Comparison of ENCODE assay signal across 13 cellular contexts in the genomic region with DNA sequence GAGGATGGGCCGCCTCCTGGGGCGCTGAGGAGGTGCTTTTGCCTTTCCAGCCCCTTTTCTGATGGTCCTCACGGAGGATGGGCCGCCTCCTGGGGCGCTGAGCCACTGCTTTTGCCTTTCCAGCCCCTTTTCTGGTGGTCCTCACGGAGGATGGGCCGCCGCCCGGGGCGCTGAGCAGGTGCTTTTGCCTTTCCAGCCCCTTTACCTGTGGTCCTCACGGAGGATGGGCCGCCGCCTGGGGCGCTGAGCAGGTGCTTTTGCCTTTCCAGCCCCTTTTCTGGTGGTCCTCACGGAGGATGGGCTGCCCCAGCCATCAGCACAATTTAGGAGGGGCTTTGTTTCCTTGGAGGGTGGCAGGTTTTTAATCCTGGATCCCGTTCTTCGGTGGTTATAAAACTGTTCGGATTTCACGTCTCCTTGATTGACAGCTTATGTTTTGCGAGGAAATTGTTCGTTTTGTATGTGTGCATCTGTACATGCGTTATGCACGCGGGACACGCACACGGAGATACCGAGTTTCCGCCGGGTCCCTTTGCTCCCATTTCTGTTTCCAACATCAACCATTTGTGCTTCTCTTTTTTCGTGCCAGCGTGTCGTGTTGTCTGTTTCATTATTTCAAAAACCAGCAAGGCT. TPM values are rescaled to one million over a fixed set of nuclear protein-coding genes. Genes with fewer than 3 reads are reported as not detected.
DNase-seq lines count a peak whose midpoint lies in the region; ATAC-seq and TF ChIP-seq lines count a peak whose summit lies in the region.
"Had no signal": no experiment of that assay in that cellular context is flagged by ENCODE, and none has a peak within 500 bp of the region (broad histone marks: within the 10 kb centered on the region; RNA-seq: fewer than 3 reads in every experiment).

No MANE protein-coding gene starts in this region.

- H3K36me3 Mint-ChIP-seq in activated CD8-positive, alpha-beta memory T cell treated with anti-CD3 and anti-CD28 coated beads, Interleukin-2, amount 10 ng/mL, durations not matched to agents 7 days and 5 days, result no peaks in the 10 kb centered on the region
- H3K36me3 Mint-ChIP-seq in nephron progenitor cell (ENCODE audit: low read depth), result no peaks in the 10 kb centered on the region

- no peaks in the 10 kb centered on the region for H3K9me3 ChIP-seq in HAP-1

- TF ChIP-seq CTCF in nephron progenitor cell (IDR thresholded peaks at IDR 0.05), result no peak

- DNase-seq in activated CD8-positive, alpha-beta memory T cell treated with anti-CD3 and anti-CD28 coated beads, Interleukin-2, amount 50 U/mL, for 48 hours, result peak; percentile 34
- no peak for DNase-seq in activated CD8-positive, alpha-beta memory T cell treated with anti-CD3 and anti-CD28 coated beads, Interleukin-2, amount 10 ng/mL, durations not matched to agents 7 days and 5 days
- DNase-seq in epidermal melanocyte (ENCODE audit: insufficient read length, low spot score), result peak; percentile 10
- DNase-seq in nephron progenitor cell, result no peak
- peak; percentile 14 for DNase-seq in ureter (ENCODE audit: low spot score)
- DNase-seq in SIG-M5 treated with dmso at 0.1 percent for 504 hours (lab: John Stamatoyannopoulos, UW; ENCODE audit: unreplicated experiment), result no peak
- DNase-seq in HAP-1 (ENCODE audit: low spot score in 2 of 2), result no peak
- DNase-seq: ACHN; C1 segment of cervical spinal cord; CD4-positive, alpha-beta T cell; DMS79 had no signal

- no peak overlapping the region for H3K4me3 Mint-ChIP-seq in activated CD8-positive, alpha-beta memory T cell treated with anti-CD3 and anti-CD28 coated beads, Interleukin-2, amount 10 ng/mL, durations not matched to agents 7 days and 5 days
- H3K4me3 Mint-ChIP-seq in nephron progenitor cell, result no peak overlapping the region
- H3K4me3 Mint-ChIP-seq: CD4-positive, alpha-beta T cell had no signal

- ATAC-seq in activated CD8-positive, alpha-beta memory T cell treated with anti-CD3 and anti-CD28 coated beads, Interleukin-2, amount 10 ng/mL, durations not matched to agents 7 days and 5 days, result no peak
- no peak for ATAC-seq in GM21576 (IDR thresholded peaks at IDR 0.05; ENCODE audit: unreplicated experiment)
- ATAC-seq: GM12878 had no signal

- CTCF ChIA-PET in activated CD8-positive, alpha-beta memory T cell treated with anti-CD3 and anti-CD28 coated beads, Interleukin-2, amount 10 ng/mL, durations not matched to agents 7 days and 5 days (lab: Charles Lee), result no interaction called here

- H3K4me3 ChIP-seq in HAP-1, result no peak overlapping the region
- H3K4me3 ChIP-seq: GM12878 had no signal

- no peak overlapping the region for H3K27ac Mint-ChIP-seq in activated CD8-positive, alpha-beta memory T cell treated with anti-CD3 and anti-CD28 coated beads, Interleukin-2, amount 10 ng/mL, durations not matched to agents 7 days and 5 days
- peak overlapping the region; percentile 47 for H3K27ac Mint-ChIP-seq in nephron progenitor cell
- H3K27ac Mint-ChIP-seq: CD4-positive, alpha-beta T cell had no signal

- H3K4me1 Mint-ChIP-seq in activated CD8-positive, alpha-beta memory T cell treated with anti-CD3 and anti-CD28 coated beads, Interleukin-2, amount 10 ng/mL, durations not matched to agents 7 days and 5 days, result no peaks in the 10 kb centered on the region
- H3K4me1 Mint-ChIP-seq in nephron progenitor cell, result peaks cover 4% of the 10 kb centered on the region

- H3K4me1 ChIP-seq in HAP-1, result no peaks in the 10 kb centered on the region

- in situ Hi-C loops in HAP-1 (cut with MboI; ENCODE audit: low sequenced_read_pairs), result no loop called here

- peaks cover 8% of the 10 kb centered on the region for H3K27me3 Mint-ChIP-seq in activated CD8-positive, alpha-beta memory T cell treated with anti-CD3 and anti-CD28 coated beads, Interleukin-2, amount 10 ng/mL, durations not matched to agents 7 days and 5 days
- peaks cover 40% of the 10 kb centered on the region for H3K27me3 Mint-ChIP-seq in nephron progenitor cell (ENCODE audit: low read depth, poor library complexity)

- H3K36me3 ChIP-seq in HAP-1 (replicated peaks), result no peaks in the 10 kb centered on the region

- no peaks in the 10 kb centered on the region for H3K27me3 ChIP-seq in HAP-1 (ENCODE audit: low read depth)

- no peaks in the 10 kb centered on the region for H3K9me3 Mint-ChIP-seq in activated CD8-positive, alpha-beta memory T cell treated with anti-CD3 and anti-CD28 coated beads, Interleukin-2, amount 10 ng/mL, durations not matched to agents 7 days and 5 days (ENCODE audit: low read depth)
- H3K9me3 Mint-ChIP-seq in nephron progenitor cell, result peaks cover 16% of the 10 kb centered on the region
- H3K9me3 Mint-ChIP-seq: CD4-positive, alpha-beta T cell had no signal

RNA-seq across cellular contexts. Expression of a gene that starts 34.7 kb away (rescaled TPM):
- 1 to 10 TPM; 1.3 to 1.7 TPM for total RNA-seq in activated CD8-positive, alpha-beta memory T cell treated with anti-CD3 and anti-CD28 coated beads, Interleukin-2, amount 10 ng/mL, durations not matched to agents 7 days and 5 days
- total RNA-seq in ureter, result 1.1 TPM

RNA-seq across cellular contexts. Expression of a gene that starts 53.2 kb away (rescaled TPM):
- 10 to 100 TPM; 32.2 to 40.5 TPM for total RNA-seq in activated CD8-positive, alpha-beta memory T cell treated with anti-CD3 and anti-CD28 coated beads, Interleukin-2, amount 10 ng/mL, durations not matched to agents 7 days and 5 days
- total RNA-seq in ureter, result 10.9 TPM

Comparison
In these comparisons a context has a peak if more than half of its experiments do, and no peak if none do; other contexts are left out.
1. DNase-seq: peak in activated CD8-positive, alpha-beta memory T cell treated with anti-CD3 and anti-CD28 coated beads, Interleukin-2, amount 50 U/mL, for 48 hours (single experiment), epidermal melanocyte (single experiment) and ureter (single experiment); none in activated CD8-positive, alpha-beta memory T cell treated with anti-CD3 and anti-CD28 coated beads, Interleukin-2, amount 10 ng/mL, durations not matched to agents 7 days and 5 days (single experiment), nephron progenitor cell (single experiment), SIG-M5 treated with dmso at 0.1 percent for 504 hours (single experiment) and HAP-1 (0 of 2).